Comparison of ENCODE assay signal across 8 cellular contexts in genomic region chr22:20703414-20703806, GRCh38.
DNase-seq lines count a peak whose midpoint lies in the region; ATAC-seq and TF ChIP-seq lines count a peak whose summit lies in the region.
"Not testable (repeated sequence)": the region's sequence is repeated elsewhere in the genome, so short reads cannot be mapped to it uniquely, and the experiment has no call there.

No MANE protein-coding gene starts in this region.

- H3K4me2 ChIP-seq in H9 (ENCODE audit: insufficient read depth, insufficient read length, low read length), result not testable (repeated sequence)
- H3K4me2 ChIP-seq in osteoblast (ENCODE audit: insufficient read depth, low read length), result peak overlapping the region; percentile 39

- H3K4ac ChIP-seq in H9 (ENCODE audit: low read depth, low read length), result not testable (repeated sequence)

- peak overlapping the region; percentile 2 to 91 for H3K4me3 ChIP-seq in ascending aorta
- H3K4me3 ChIP-seq in cardiac muscle cell, result peak overlapping the region; percentile 23
- peak overlapping the region; percentile 13 for H3K4me3 ChIP-seq in osteoblast (ENCODE audit: insufficient read depth, low read length)
- peak overlapping the region; percentile 58 to 59 for H3K4me3 ChIP-seq in vagina

- H2BK15ac ChIP-seq in H9 (ENCODE audit: low read depth, low read length), result not testable (repeated sequence)

- not testable (repeated sequence) for H3K36me3 ChIP-seq in ascending aorta; cardiac muscle cell; osteoblast (ENCODE audit: insufficient read depth, low read length); vagina

- not testable (repeated sequence) for H4K8ac ChIP-seq in H9 (replicated peaks; ENCODE audit: insufficient read length, low read depth, low read length)

- not testable (repeated sequence) for TF ChIP-seq POLR2A in vagina (IDR thresholded peaks at IDR 0.05)

- H2AFZ ChIP-seq in H9 (ENCODE audit: low read length); osteoblast (ENCODE audit: low read length): not testable (repeated sequence)

- H3K23ac ChIP-seq in H9 (ENCODE audit: insufficient read length, low read depth, low read length), result not testable (repeated sequence)

- not testable (repeated sequence) for H3K27ac Mint-ChIP-seq in H9; T-helper 2 cell treated with Interferon-gamma antibody and Interleukin-4, amounts not matched to agents 5 μg/mL and 100 μg/mL, for 36 hours

- intact Hi-C loops in ascending aorta (cut with DNase I), result loop anchor here (5.0 kb wide), 2 partner anchors 136 to 206 kb away; partner anchors contain the start of gene KLHL22
- intact Hi-C loops in vagina (cut with DNase I), result not testable (repeated sequence)

- H3K18ac ChIP-seq in H9 (ENCODE audit: insufficient read length, low read depth, low read length), result not testable (repeated sequence)

- not testable (repeated sequence) for H3K9me3 Mint-ChIP-seq in H9; T-helper 2 cell treated with Interferon-gamma antibody and Interleukin-4, amounts not matched to agents 5 μg/mL and 100 μg/mL, for 36 hours

- H2AK5ac ChIP-seq in H9 (ENCODE audit: insufficient read length, low read length), result not testable (repeated sequence)

- not testable (repeated sequence) for H3K56ac ChIP-seq in H9 (ENCODE audit: insufficient read length, low read depth, low read length)

- H3K36me3 Mint-ChIP-seq in H9 (ENCODE audit: insufficient read depth in 1 of 3, low read depth in 3 of 3), result not testable (repeated sequence)
- peaks cover 11% of the 10 kb centered on the region for H3K36me3 Mint-ChIP-seq in T-helper 2 cell treated with Interferon-gamma antibody and Interleukin-4, amounts not matched to agents 5 μg/mL and 100 μg/mL, for 36 hours (ENCODE audit: low read depth)

- DNase-seq in H9; T-helper 2 cell treated with Interferon-gamma antibody and Interleukin-4, amounts not matched to agents 5 μg/mL and 100 μg/mL, for 36 hours (ENCODE audit: low spot score); ascending aorta (ENCODE audit: low spot score in 2 of 2); cardiac muscle cell (ENCODE audit: low read depth in 1 of 2, low spot score in 1 of 2); osteoblast (ENCODE audit: insufficient read length, low spot score, missing footprints); vagina (ENCODE audit: extremely low spot score in 2 of 2): not testable (repeated sequence)

- not testable (repeated sequence) for H2BK120ac ChIP-seq in H9 (ENCODE audit: low read depth, low read length, poor library complexity, severe bottlenecking)

- H2BK5ac ChIP-seq in H9 (ENCODE audit: insufficient read length, low read length), result not testable (repeated sequence)

- not testable (repeated sequence) for H3K9me3 ChIP-seq in H9 (ENCODE audit: control insufficient read depth, low read depth, low read length); ascending aorta; cardiac muscle cell (ENCODE audit: low read depth); osteoblast (ENCODE audit: low read depth, low read length); vagina

- H3K9ac ChIP-seq in H9 (ENCODE audit: extremely low read depth, insufficient read length, low read length), result not testable (repeated sequence)

- not testable (repeated sequence) for H2BK20ac ChIP-seq in H9 (ENCODE audit: low read depth, low read length, poor library complexity, severe bottlenecking)

- H3T11ph ChIP-seq in H9 (ENCODE audit: low read length), result not testable (repeated sequence)

- no CpG with 5 or more reads among the region's 25 CpGs for WGBS in H9 (ENCODE audit: extremely low coverage, insufficient read length, low lambda C conversion rate)

- not testable (repeated sequence) for H4K5ac ChIP-seq in H9 (ENCODE audit: insufficient read length, low read depth, low read length)

- not testable (repeated sequence) for H3K14ac ChIP-seq in H9 (ENCODE audit: insufficient read depth, low read length)

- H3K27me3 ChIP-seq in H9 (ENCODE audit: insufficient read depth, low read length); ascending aorta; osteoblast (ENCODE audit: insufficient read depth, low read length); vagina: not testable (repeated sequence)
- peaks cover 22% of the 10 kb centered on the region for H3K27me3 ChIP-seq in cardiac muscle cell

- not testable (repeated sequence) for H3K23me2 ChIP-seq in H9 (ENCODE audit: insufficient read length, low read depth, low read length, poor library complexity, severe bottlenecking)

- peaks cover 7 to 15% of the 10 kb centered on the region in 2 experiments for H3K4me1 Mint-ChIP-seq in H9
- H3K4me1 Mint-ChIP-seq in T-helper 2 cell treated with Interferon-gamma antibody and Interleukin-4, amounts not matched to agents 5 μg/mL and 100 μg/mL, for 36 hours (ENCODE audit: low read depth), result not testable (repeated sequence)

- H4K91ac ChIP-seq in H9 (ENCODE audit: insufficient read length, low read depth, low read length), result not testable (repeated sequence)

- not testable (repeated sequence) for TF ChIP-seq CTCF in H9 (conservative IDR thresholded peaks at IDR 0.05); ascending aorta (IDR thresholded peaks at IDR 0.05); cardiac muscle cell (IDR thresholded peaks at IDR 0.05; ENCODE audit: low read depth, low read length); osteoblast (IDR thresholded peaks at IDR 0.05; ENCODE audit: extremely low read depth, low read depth, low read length); vagina (IDR thresholded peaks at IDR 0.05)

- peaks cover 19% of the 10 kb centered on the region for H3K27me3 Mint-ChIP-seq in H9 (ENCODE audit: low read depth)
- peaks cover 11% of the 10 kb centered on the region for H3K27me3 Mint-ChIP-seq in T-helper 2 cell treated with Interferon-gamma antibody and Interleukin-4, amounts not matched to agents 5 μg/mL and 100 μg/mL, for 36 hours (ENCODE audit: low read depth)

- ATAC-seq in GM18868 (IDR thresholded peaks at IDR 0.05; ENCODE audit: unreplicated experiment) (peak; percentile 16), HG03196 (IDR thresholded peaks at IDR 0.05; ENCODE audit: unreplicated experiment) (peak; percentile 19)

- H3K4me1 ChIP-seq in H9 (ENCODE audit: insufficient read depth, low read length); ascending aorta; cardiac muscle cell (ENCODE audit: low read depth); osteoblast (ENCODE audit: insufficient read depth, low read length): not testable (repeated sequence)
- H3K4me1 ChIP-seq in vagina, result peaks cover 11% of the 10 kb centered on the region

- not testable (repeated sequence) for H3K79me2 ChIP-seq in H9 (ENCODE audit: insufficient read depth, low read length); osteoblast (ENCODE audit: insufficient read depth, low read length)

- peak overlapping the region; percentile 54 to 96 for H3K4me3 Mint-ChIP-seq in H9
- H3K4me3 Mint-ChIP-seq in T-helper 2 cell treated with Interferon-gamma antibody and Interleukin-4, amounts not matched to agents 5 μg/mL and 100 μg/mL, for 36 hours, result peak overlapping the region; percentile 89

- H3K27ac ChIP-seq in H9 (ENCODE audit: insufficient read length, low read depth, low read length); ascending aorta; cardiac muscle cell; osteoblast (ENCODE audit: low read depth, low read length); vagina: not testable (repeated sequence)

- H2BK12ac ChIP-seq in H9 (ENCODE audit: insufficient read length, low read depth, low read length), result not testable (repeated sequence)

- not testable (repeated sequence) for H4K20me1 ChIP-seq in H9 (ENCODE audit: control insufficient read depth, insufficient read depth, insufficient read length); osteoblast (ENCODE audit: insufficient read depth, low read length)

- H3K79me1 ChIP-seq in H9 (ENCODE audit: insufficient read depth, low read depth, low read length, poor library complexity, severe bottlenecking), result not testable (repeated sequence)
